In genomic region chr5:69415584-69415958, GRCh38 we compare ENCODE assay signal across 1 cellular context.
TF ChIP-seq lines count a peak whose summit lies in the region.

No MANE protein-coding gene starts in this region.

TF ChIP-seq in endothelial cell of umbilical vein, 7 proteins besides CTCF, POLR2A, EP300 and RAD21 (continued from another document):
- no peak for TF ChIP-seq MAX (IDR thresholded peaks at IDR 0.05; ENCODE audit: insufficient read depth, insufficient read length)
- no peak for TF ChIP-seq POLR2AphosphoS5 (IDR thresholded peaks at IDR 0.05; ENCODE audit: insufficient read depth, low read depth, low read length)
- TF ChIP-seq EZH2 (IDR thresholded peaks at IDR 0.05; ENCODE audit: borderline replicate concordance, low read depth, low read length, severe bottlenecking): no peak
- TF ChIP-seq MYC (IDR thresholded peaks at IDR 0.05; ENCODE audit: low read depth, low read length): no peak
- TF ChIP-seq JUN (IDR thresholded peaks at IDR 0.05; ENCODE audit: borderline replicate concordance, insufficient read depth, insufficient read length, low read depth): no peak
TF ChIP-seq in endothelial cell of umbilical vein: peak in this region for 0.
